In genomic region chr2:151975460-151976414, GRCh38 we compare ENCODE assay signal across 1 cellular context.
TF ChIP-seq lines count a peak whose summit lies in the region.

No MANE protein-coding gene starts in this region.

TF ChIP-seq in HepG2, 621 proteins besides CTCF, POLR2A, EP300 and RAD21 (continued from another document and continues in another):
- TF ChIP-seq, protein P1, sequence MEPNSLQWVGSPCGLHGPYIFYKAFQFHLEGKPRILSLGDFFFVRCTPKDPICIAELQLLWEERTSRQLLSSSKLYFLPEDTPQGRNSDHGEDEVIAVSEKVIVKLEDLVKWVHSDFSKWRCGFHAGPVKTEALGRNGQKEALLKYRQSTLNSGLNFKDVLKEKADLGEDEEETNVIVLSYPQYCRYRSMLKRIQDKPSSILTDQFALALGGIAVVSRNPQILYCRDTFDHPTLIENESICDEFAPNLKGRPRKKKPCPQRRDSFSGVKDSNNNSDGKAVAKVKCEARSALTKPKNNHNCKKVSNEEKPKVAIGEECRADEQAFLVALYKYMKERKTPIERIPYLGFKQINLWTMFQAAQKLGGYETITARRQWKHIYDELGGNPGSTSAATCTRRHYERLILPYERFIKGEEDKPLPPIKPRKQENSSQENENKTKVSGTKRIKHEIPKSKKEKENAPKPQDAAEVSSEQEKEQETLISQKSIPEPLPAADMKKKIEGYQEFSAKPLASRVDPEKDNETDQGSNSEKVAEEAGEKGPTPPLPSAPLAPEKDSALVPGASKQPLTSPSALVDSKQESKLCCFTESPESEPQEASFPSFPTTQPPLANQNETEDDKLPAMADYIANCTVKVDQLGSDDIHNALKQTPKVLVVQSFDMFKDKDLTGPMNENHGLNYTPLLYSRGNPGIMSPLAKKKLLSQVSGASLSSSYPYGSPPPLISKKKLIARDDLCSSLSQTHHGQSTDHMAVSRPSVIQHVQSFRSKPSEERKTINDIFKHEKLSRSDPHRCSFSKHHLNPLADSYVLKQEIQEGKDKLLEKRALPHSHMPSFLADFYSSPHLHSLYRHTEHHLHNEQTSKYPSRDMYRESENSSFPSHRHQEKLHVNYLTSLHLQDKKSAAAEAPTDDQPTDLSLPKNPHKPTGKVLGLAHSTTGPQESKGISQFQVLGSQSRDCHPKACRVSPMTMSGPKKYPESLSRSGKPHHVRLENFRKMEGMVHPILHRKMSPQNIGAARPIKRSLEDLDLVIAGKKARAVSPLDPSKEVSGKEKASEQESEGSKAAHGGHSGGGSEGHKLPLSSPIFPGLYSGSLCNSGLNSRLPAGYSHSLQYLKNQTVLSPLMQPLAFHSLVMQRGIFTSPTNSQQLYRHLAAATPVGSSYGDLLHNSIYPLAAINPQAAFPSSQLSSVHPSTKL (CRISPR knock-in tag; IDR thresholded peaks at IDR 0.05) = no peak
- TF ChIP-seq TBX3 (IDR thresholded peaks at IDR 0.05; ENCODE audit: borderline replicate concordance) (peak; percentile 34; the same call in 1 of the 2 replicates), ASH2L (IDR thresholded peaks at IDR 0.05; ENCODE audit: insufficient read length, low read depth, low read length) (peak; percentile 73), KLF11 (CRISPR knock-in tag; IDR thresholded peaks at IDR 0.05) (no peak), ZFY (CRISPR knock-in tag; IDR thresholded peaks at IDR 0.05) (peak; percentile 36; the same call in 1 of the 2 replicates), ISL2 (CRISPR knock-in tag; IDR thresholded peaks at IDR 0.05) (peak; percentile 50; the same call in 1 of the 2 replicates), ZNF605 (CRISPR knock-in tag; IDR thresholded peaks at IDR 0.05) (0 out of 2 replicates have a peak, but pooled peaks have one; percentile 12), REPIN1 (CRISPR knock-in tag; IDR thresholded peaks at IDR 0.05; ENCODE audit: borderline replicate concordance, low read depth) (no peak), POLR2G (IDR thresholded peaks at IDR 0.05; ENCODE audit: low read depth, low read length) (peak; percentile 33; the same call in 1 of the 2 replicates), ZNF430 (CRISPR knock-in tag; IDR thresholded peaks at IDR 0.05) (0 out of 2 replicates have a peak, but pooled peaks have one; percentile 16), HNF4G (IDR thresholded peaks at IDR 0.05; ENCODE audit: borderline replicate concordance, low read depth, low read length) (peak; percentile 55; the same call in 1 of the 2 replicates), HNF4G (CRISPR knock-in tag; IDR thresholded peaks at IDR 0.05; ENCODE audit: borderline replicate concordance, low read depth) (no peak), TARDBP (CRISPR knock-in tag; IDR thresholded peaks at IDR 0.05) (0 out of 2 replicates have a peak, but pooled peaks have one; percentile 47), NR0B2 (CRISPR knock-in tag; IDR thresholded peaks at IDR 0.05) (0 out of 2 replicates have a peak, but pooled peaks have one; percentile 44), NFATC3 (CRISPR knock-in tag; IDR thresholded peaks at IDR 0.05) (0 out of 2 replicates have a peak, but pooled peaks have one; percentile 62), ATF7 (IDR thresholded peaks at IDR 0.05) (no peak), ATF7 (CRISPR knock-in tag; IDR thresholded peaks at IDR 0.05) (no peak), MXI1 (IDR thresholded peaks at IDR 0.05; ENCODE audit: borderline replicate concordance, low read depth, low read length) (peak; percentile 62; the same call in 1 of the 3 replicates), MNT (IDR thresholded peaks at IDR 0.05) (peak; percentile 42; the same call in 1 of the 2 replicates), ZBTB39 (CRISPR knock-in tag; IDR thresholded peaks at IDR 0.05) (no peak), MAX (IDR thresholded peaks at IDR 0.05) (peak; percentile 95), ZNF275 (CRISPR knock-in tag; IDR thresholded peaks at IDR 0.05; ENCODE audit: borderline replicate concordance) (no peak), HNRNPH1 (optimal IDR thresholded peaks at IDR 0.05; ENCODE audit: low read depth, low read length) (no peak), ZMAT3 (CRISPR knock-in tag; conservative IDR thresholded peaks at IDR 0.05) (no peak), HNRNPK (IDR thresholded peaks at IDR 0.05; ENCODE audit: low read depth, low read length, poor library complexity, severe bottlenecking) (no peak), ZBTB38 (CRISPR knock-in tag; IDR thresholded peaks at IDR 0.05) (no peak), BCL6 (CRISPR knock-in tag; IDR thresholded peaks at IDR 0.05) (peak; percentile 73), ZSCAN5A (CRISPR knock-in tag; IDR thresholded peaks at IDR 0.05; ENCODE audit: borderline replicate concordance) (peak; percentile 41; the same call in 1 of the 2 replicates)
- TF ChIP-seq, protein P2, sequence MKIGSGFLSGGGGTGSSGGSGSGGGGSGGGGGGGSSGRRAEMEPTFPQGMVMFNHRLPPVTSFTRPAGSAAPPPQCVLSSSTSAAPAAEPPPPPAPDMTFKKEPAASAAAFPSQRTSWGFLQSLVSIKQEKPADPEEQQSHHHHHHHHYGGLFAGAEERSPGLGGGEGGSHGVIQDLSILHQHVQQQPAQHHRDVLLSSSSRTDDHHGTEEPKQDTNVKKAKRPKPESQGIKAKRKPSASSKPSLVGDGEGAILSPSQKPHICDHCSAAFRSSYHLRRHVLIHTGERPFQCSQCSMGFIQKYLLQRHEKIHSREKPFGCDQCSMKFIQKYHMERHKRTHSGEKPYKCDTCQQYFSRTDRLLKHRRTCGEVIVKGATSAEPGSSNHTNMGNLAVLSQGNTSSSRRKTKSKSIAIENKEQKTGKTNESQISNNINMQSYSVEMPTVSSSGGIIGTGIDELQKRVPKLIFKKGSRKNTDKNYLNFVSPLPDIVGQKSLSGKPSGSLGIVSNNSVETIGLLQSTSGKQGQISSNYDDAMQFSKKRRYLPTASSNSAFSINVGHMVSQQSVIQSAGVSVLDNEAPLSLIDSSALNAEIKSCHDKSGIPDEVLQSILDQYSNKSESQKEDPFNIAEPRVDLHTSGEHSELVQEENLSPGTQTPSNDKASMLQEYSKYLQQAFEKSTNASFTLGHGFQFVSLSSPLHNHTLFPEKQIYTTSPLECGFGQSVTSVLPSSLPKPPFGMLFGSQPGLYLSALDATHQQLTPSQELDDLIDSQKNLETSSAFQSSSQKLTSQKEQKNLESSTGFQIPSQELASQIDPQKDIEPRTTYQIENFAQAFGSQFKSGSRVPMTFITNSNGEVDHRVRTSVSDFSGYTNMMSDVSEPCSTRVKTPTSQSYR (CRISPR knock-in tag; IDR thresholded peaks at IDR 0.05; ENCODE audit: borderline replicate concordance) = peak; percentile 79; the same call in 1 of the 2 replicates
- TF ChIP-seq, protein P3, sequence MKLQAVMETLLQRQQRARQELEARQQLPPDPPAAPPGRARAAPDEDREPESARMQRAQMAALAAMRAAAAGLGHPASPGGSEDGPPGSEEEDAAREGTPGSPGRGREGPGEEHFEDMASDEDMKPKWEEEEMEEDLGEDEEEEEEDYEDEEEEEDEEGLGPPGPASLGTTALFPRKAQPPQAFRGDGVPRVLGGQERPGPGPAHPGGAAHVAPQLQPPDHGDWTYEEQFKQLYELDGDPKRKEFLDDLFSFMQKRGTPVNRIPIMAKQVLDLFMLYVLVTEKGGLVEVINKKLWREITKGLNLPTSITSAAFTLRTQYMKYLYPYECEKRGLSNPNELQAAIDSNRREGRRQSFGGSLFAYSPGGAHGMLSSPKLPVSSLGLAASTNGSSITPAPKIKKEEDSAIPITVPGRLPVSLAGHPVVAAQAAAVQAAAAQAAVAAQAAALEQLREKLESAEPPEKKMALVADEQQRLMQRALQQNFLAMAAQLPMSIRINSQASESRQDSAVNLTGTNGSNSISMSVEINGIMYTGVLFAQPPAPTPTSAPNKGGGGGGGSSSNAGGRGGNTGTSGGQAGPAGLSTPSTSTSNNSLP (IDR thresholded peaks at IDR 0.05; ENCODE audit: low read depth, low read length) = peak; percentile 63
- TF ChIP-seq, protein P4, sequence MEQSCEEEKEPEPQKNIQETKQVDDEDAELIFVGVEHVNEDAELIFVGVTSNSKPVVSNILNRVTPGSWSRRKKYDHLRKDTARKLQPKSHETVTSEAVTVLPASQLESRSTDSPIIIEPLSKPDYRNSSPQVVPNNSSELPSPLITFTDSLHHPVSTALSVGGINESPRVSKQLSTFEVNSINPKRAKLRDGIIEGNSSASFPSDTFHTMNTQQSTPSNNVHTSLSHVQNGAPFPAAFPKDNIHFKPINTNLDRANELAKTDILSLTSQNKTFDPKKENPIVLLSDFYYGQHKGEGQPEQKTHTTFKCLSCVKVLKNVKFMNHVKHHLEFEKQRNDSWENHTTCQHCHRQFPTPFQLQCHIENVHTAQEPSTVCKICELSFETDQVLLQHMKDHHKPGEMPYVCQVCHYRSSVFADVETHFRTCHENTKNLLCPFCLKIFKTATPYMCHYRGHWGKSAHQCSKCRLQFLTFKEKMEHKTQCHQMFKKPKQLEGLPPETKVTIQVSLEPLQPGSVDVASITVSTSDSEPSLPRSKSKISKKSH (CRISPR knock-in tag; IDR thresholded peaks at IDR 0.05; ENCODE audit: borderline replicate concordance) = no peak
- TF ChIP-seq, protein P5, sequence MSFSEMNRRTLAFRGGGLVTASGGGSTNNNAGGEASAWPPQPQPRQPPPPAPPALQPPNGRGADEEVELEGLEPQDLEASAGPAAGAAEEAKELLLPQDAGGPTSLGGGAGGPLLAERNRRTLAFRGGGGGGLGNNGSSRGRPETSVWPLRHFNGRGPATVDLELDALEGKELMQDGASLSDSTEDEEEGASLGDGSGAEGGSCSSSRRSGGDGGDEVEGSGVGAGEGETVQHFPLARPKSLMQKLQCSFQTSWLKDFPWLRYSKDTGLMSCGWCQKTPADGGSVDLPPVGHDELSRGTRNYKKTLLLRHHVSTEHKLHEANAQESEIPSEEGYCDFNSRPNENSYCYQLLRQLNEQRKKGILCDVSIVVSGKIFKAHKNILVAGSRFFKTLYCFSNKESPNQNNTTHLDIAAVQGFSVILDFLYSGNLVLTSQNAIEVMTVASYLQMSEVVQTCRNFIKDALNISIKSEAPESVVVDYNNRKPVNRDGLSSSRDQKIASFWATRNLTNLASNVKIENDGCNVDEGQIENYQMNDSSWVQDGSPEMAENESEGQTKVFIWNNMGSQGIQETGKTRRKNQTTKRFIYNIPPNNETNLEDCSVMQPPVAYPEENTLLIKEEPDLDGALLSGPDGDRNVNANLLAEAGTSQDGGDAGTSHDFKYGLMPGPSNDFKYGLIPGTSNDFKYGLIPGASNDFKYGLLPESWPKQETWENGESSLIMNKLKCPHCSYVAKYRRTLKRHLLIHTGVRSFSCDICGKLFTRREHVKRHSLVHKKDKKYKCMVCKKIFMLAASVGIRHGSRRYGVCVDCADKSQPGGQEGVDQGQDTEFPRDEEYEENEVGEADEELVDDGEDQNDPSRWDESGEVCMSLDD (CRISPR knock-in tag; IDR thresholded peaks at IDR 0.05; ENCODE audit: borderline replicate concordance) = no peak
- TF ChIP-seq, protein P6, sequence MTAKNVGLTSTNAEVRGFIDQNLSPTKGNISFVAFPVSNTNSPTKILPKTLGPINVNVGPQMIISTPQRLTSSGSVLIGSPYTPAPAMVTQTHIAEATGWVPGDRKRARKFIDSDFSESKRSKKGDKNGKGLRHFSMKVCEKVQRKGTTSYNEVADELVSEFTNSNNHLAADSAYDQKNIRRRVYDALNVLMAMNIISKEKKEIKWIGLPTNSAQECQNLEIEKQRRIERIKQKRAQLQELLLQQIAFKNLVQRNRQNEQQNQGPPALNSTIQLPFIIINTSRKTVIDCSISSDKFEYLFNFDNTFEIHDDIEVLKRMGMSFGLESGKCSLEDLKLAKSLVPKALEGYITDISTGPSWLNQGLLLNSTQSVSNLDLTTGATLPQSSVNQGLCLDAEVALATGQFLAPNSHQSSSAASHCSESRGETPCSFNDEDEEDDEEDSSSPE (CRISPR knock-in tag; IDR thresholded peaks at IDR 0.05) = no peak; the same call in 1 of the 2 replicates
